ENCODE assay signal across 2 cellular contexts in the genomic region with DNA sequence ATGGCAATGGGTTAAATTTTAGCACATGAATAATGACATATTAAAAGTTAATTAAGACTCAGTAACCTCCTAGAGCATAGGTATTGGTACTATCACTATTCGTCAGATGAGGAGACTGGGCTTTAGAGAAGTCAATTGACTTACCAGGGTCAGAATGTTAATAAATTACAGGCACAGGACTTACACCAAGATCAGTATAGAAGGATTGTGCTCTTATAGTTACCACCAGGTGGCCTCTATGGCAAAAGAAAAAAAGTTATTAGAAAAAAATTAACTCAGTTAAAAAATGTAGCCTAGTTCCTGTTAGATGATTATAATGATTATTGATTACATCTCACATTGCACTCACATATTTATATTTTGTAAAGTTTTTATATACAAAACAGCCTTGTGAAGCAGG.
TF ChIP-seq lines count a peak whose summit lies in the region.

No MANE protein-coding gene starts in this region.

TF ChIP-seq in SK-N-SH, 30 proteins besides CTCF, POLR2A, EP300 and RAD21 (continued from another document):
- TF ChIP-seq, protein P1, sequence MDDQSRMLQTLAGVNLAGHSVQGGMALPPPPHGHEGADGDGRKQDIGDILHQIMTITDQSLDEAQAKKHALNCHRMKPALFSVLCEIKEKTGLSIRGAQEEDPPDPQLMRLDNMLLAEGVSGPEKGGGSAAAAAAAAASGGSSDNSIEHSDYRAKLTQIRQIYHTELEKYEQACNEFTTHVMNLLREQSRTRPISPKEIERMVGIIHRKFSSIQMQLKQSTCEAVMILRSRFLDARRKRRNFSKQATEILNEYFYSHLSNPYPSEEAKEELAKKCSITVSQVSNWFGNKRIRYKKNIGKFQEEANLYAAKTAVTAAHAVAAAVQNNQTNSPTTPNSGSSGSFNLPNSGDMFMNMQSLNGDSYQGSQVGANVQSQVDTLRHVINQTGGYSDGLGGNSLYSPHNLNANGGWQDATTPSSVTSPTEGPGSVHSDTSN (IDR thresholded peaks at IDR 0.05): no peak
- TF ChIP-seq YY1 (IDR thresholded peaks at IDR 0.05; ENCODE audit: low read depth) (no peak), NRF1 (IDR thresholded peaks at IDR 0.05; ENCODE audit: low read depth, low read length) (no peak), POLR2AphosphoS5 (IDR thresholded peaks at IDR 0.05; ENCODE audit: low read depth, low read length) (no peak), SIN3A (IDR thresholded peaks at IDR 0.05; ENCODE audit: borderline replicate concordance, low read depth, low read length) (no peak), RXRA (IDR thresholded peaks at IDR 0.05; ENCODE audit: borderline replicate concordance, low read depth) (no peak), GATA2 (CRISPR knock-in tag; IDR thresholded peaks at IDR 0.05) (no peak), MEF2A (IDR thresholded peaks at IDR 0.05; ENCODE audit: borderline replicate concordance, low read depth) (no peak), RCOR1 (IDR thresholded peaks at IDR 0.05; ENCODE audit: low read length) (no peak), FOXJ3 (CRISPR knock-in tag; IDR thresholded peaks at IDR 0.05) (no peak), GABPA (IDR thresholded peaks at IDR 0.05; ENCODE audit: low read depth) (no peak)
- TF ChIP-seq, protein P2, sequence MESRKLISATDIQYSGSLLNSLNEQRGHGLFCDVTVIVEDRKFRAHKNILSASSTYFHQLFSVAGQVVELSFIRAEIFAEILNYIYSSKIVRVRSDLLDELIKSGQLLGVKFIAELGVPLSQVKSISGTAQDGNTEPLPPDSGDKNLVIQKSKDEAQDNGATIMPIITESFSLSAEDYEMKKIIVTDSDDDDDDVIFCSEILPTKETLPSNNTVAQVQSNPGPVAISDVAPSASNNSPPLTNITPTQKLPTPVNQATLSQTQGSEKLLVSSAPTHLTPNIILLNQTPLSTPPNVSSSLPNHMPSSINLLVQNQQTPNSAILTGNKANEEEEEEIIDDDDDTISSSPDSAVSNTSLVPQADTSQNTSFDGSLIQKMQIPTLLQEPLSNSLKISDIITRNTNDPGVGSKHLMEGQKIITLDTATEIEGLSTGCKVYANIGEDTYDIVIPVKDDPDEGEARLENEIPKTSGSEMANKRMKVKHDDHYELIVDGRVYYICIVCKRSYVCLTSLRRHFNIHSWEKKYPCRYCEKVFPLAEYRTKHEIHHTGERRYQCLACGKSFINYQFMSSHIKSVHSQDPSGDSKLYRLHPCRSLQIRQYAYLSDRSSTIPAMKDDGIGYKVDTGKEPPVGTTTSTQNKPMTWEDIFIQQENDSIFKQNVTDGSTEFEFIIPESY (IDR thresholded peaks at IDR 0.05; ENCODE audit: borderline replicate concordance, low read depth): no peak
- TF ChIP-seq, protein P3, sequence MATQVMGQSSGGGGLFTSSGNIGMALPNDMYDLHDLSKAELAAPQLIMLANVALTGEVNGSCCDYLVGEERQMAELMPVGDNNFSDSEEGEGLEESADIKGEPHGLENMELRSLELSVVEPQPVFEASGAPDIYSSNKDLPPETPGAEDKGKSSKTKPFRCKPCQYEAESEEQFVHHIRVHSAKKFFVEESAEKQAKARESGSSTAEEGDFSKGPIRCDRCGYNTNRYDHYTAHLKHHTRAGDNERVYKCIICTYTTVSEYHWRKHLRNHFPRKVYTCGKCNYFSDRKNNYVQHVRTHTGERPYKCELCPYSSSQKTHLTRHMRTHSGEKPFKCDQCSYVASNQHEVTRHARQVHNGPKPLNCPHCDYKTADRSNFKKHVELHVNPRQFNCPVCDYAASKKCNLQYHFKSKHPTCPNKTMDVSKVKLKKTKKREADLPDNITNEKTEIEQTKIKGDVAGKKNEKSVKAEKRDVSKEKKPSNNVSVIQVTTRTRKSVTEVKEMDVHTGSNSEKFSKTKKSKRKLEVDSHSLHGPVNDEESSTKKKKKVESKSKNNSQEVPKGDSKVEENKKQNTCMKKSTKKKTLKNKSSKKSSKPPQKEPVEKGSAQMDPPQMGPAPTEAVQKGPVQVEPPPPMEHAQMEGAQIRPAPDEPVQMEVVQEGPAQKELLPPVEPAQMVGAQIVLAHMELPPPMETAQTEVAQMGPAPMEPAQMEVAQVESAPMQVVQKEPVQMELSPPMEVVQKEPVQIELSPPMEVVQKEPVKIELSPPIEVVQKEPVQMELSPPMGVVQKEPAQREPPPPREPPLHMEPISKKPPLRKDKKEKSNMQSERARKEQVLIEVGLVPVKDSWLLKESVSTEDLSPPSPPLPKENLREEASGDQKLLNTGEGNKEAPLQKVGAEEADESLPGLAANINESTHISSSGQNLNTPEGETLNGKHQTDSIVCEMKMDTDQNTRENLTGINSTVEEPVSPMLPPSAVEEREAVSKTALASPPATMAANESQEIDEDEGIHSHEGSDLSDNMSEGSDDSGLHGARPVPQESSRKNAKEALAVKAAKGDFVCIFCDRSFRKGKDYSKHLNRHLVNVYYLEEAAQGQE (IDR thresholded peaks at IDR 0.05; ENCODE audit: low read depth, low read length): no peak
- TF ChIP-seq, protein P4, sequence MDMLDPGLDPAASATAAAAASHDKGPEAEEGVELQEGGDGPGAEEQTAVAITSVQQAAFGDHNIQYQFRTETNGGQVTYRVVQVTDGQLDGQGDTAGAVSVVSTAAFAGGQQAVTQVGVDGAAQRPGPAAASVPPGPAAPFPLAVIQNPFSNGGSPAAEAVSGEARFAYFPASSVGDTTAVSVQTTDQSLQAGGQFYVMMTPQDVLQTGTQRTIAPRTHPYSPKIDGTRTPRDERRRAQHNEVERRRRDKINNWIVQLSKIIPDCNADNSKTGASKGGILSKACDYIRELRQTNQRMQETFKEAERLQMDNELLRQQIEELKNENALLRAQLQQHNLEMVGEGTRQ (IDR thresholded peaks at IDR 0.05; ENCODE audit: borderline replicate concordance, low read depth, low read length): no peak
- TF ChIP-seq, protein P5, sequence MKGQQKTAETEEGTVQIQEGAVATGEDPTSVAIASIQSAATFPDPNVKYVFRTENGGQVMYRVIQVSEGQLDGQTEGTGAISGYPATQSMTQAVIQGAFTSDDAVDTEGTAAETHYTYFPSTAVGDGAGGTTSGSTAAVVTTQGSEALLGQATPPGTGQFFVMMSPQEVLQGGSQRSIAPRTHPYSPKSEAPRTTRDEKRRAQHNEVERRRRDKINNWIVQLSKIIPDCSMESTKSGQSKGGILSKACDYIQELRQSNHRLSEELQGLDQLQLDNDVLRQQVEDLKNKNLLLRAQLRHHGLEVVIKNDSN (IDR thresholded peaks at IDR 0.05; ENCODE audit: borderline replicate concordance, low read depth): no peak
- TF ChIP-seq, protein P6, sequence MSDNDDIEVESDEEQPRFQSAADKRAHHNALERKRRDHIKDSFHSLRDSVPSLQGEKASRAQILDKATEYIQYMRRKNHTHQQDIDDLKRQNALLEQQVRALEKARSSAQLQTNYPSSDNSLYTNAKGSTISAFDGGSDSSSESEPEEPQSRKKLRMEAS (IDR thresholded peaks at IDR 0.05; ENCODE audit: low read depth): no peak
TF ChIP-seq in SK-N-SH: peak in this region for 0.

TF ChIP-seq in SK-N-SH treated with all-trans-retinoic acid at 6 μM for 48 hours, 23 proteins besides CTCF, POLR2A, EP300 and RAD21 (continued from another document):
- TF ChIP-seq, protein P7, sequence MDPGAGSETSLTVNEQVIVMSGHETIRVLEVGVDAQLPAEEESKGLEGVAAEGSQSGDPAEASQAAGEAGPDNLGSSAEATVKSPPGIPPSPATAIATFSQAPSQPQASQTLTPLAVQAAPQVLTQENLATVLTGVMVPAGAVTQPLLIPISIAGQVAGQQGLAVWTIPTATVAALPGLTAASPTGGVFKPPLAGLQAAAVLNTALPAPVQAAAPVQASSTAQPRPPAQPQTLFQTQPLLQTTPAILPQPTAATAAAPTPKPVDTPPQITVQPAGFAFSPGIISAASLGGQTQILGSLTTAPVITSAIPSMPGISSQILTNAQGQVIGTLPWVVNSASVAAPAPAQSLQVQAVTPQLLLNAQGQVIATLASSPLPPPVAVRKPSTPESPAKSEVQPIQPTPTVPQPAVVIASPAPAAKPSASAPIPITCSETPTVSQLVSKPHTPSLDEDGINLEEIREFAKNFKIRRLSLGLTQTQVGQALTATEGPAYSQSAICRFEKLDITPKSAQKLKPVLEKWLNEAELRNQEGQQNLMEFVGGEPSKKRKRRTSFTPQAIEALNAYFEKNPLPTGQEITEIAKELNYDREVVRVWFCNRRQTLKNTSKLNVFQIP (CRISPR knock-in tag; IDR thresholded peaks at IDR 0.05; ENCODE audit: borderline replicate concordance, low read depth): no peak
- TF ChIP-seq, protein P8, sequence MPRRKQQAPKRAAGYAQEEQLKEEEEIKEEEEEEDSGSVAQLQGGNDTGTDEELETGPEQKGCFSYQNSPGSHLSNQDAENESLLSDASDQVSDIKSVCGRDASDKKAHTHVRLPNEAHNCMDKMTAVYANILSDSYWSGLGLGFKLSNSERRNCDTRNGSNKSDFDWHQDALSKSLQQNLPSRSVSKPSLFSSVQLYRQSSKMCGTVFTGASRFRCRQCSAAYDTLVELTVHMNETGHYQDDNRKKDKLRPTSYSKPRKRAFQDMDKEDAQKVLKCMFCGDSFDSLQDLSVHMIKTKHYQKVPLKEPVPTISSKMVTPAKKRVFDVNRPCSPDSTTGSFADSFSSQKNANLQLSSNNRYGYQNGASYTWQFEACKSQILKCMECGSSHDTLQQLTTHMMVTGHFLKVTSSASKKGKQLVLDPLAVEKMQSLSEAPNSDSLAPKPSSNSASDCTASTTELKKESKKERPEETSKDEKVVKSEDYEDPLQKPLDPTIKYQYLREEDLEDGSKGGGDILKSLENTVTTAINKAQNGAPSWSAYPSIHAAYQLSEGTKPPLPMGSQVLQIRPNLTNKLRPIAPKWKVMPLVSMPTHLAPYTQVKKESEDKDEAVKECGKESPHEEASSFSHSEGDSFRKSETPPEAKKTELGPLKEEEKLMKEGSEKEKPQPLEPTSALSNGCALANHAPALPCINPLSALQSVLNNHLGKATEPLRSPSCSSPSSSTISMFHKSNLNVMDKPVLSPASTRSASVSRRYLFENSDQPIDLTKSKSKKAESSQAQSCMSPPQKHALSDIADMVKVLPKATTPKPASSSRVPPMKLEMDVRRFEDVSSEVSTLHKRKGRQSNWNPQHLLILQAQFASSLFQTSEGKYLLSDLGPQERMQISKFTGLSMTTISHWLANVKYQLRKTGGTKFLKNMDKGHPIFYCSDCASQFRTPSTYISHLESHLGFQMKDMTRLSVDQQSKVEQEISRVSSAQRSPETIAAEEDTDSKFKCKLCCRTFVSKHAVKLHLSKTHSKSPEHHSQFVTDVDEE (CRISPR knock-in tag; IDR thresholded peaks at IDR 0.05): no peak
- TF ChIP-seq, protein P9, sequence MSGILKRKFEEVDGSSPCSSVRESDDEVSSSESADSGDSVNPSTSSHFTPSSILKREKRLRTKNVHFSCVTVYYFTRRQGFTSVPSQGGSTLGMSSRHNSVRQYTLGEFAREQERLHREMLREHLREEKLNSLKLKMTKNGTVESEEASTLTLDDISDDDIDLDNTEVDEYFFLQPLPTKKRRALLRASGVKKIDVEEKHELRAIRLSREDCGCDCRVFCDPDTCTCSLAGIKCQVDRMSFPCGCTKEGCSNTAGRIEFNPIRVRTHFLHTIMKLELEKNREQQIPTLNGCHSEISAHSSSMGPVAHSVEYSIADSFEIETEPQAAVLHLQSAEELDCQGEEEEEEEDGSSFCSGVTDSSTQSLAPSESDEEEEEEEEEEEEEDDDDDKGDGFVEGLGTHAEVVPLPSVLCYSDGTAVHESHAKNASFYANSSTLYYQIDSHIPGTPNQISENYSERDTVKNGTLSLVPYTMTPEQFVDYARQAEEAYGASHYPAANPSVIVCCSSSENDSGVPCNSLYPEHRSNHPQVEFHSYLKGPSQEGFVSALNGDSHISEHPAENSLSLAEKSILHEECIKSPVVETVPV (CRISPR knock-in tag; IDR thresholded peaks at IDR 0.05): no peak
- no peak for TF ChIP-seq ZNF70 (CRISPR knock-in tag; IDR thresholded peaks at IDR 0.05)
- TF ChIP-seq TOX (CRISPR knock-in tag; IDR thresholded peaks at IDR 0.05; ENCODE audit: borderline replicate concordance): no peak
- TF ChIP-seq CSDC2 (CRISPR knock-in tag; IDR thresholded peaks at IDR 0.05): no peak
- no peak for TF ChIP-seq BACH2 (CRISPR knock-in tag; IDR thresholded peaks at IDR 0.05; ENCODE audit: borderline replicate concordance)
- no peak for TF ChIP-seq GLIS3 (CRISPR knock-in tag; IDR thresholded peaks at IDR 0.05)
- no peak for TF ChIP-seq TCF4 (CRISPR knock-in tag; IDR thresholded peaks at IDR 0.05; ENCODE audit: borderline replicate concordance)
- no peak for TF ChIP-seq ISL1 (CRISPR knock-in tag; IDR thresholded peaks at IDR 0.05)
- no peak for TF ChIP-seq SNAI2 (CRISPR knock-in tag; IDR thresholded peaks at IDR 0.05)
- TF ChIP-seq ZNF8 (CRISPR knock-in tag; IDR thresholded peaks at IDR 0.05): no peak
- TF ChIP-seq, protein P10, sequence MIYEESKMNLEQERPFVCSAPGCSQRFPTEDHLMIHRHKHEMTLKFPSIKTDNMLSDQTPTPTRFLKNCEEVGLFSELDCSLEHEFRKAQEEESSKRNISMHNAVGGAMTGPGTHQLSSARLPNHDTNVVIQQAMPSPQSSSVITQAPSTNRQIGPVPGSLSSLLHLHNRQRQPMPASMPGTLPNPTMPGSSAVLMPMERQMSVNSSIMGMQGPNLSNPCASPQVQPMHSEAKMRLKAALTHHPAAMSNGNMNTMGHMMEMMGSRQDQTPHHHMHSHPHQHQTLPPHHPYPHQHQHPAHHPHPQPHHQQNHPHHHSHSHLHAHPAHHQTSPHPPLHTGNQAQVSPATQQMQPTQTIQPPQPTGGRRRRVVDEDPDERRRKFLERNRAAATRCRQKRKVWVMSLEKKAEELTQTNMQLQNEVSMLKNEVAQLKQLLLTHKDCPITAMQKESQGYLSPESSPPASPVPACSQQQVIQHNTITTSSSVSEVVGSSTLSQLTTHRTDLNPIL (CRISPR knock-in tag; IDR thresholded peaks at IDR 0.05; ENCODE audit: low read depth): no peak
- no peak for TF ChIP-seq ZNF565 (CRISPR knock-in tag; conservative IDR thresholded peaks at IDR 0.05; ENCODE audit: low read depth)
TF ChIP-seq in SK-N-SH treated with all-trans-retinoic acid at 6 μM for 48 hours: peak in this region for 0.
